8 cellular contexts compared by ENCODE assay signal in the genomic region with DNA sequence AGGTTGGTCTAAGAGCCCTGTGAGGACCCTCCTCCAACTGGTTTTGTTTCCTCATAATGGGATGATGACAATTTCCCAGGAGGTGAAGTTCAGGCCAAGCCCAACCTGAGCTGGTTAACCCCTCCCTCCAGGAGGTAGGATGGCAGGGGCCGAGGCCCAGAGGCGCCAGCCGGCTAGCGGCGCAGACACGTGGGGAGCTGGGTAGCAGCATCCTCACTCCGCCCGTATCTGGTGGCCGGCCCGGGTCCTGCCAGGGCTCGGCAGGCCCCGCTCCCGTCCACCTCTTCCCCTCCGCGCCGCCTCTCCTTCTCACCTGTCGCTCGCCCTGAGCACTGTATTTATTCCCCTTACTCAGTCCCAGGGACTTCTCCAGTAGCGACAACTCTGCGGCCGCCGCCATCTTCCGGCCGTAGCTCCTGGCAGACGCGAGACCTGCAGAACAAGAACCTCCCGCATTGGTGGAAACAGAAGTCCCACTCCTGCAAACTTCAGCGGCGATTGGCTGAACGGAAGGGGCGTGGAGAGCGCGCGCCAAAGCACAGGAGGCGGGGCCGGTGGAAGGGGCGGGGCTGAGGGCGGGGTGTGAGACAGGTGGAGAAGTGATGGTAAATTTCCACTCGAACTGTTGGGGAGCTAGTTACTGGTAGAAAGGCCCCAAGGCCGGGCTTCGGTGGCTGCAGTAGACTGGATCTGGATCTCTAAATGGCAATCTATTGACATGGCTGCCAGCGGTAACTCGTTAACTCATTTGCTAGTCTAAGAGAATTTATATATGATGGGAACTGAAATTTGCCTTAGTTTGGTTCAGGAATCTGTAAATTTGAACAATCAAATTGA. TPM values are rescaled to one million over a fixed set of nuclear protein-coding genes. Genes with fewer than 3 reads are reported as not detected.
DNase-seq lines count a peak whose midpoint lies in the region; ATAC-seq and TF ChIP-seq lines count a peak whose summit lies in the region.

A gene (minus strand): TSS at position 427 of the 837 bp plus-strand sequence. CDS start 27 bp downstream, at position 400.

- no peaks in the 10 kb centered on the region for H3K36me3 Mint-ChIP-seq in CD4-positive, CD25-positive, alpha-beta regulatory T cell

- H3K27me3 ChIP-seq in CD4-positive, CD25-positive, alpha-beta regulatory T cell (ENCODE audit: control insufficient read depth, insufficient read depth, low read length), result peaks cover 4% of the 10 kb centered on the region
- H3K27me3 ChIP-seq in liver (ENCODE audit: control insufficient read depth in 4 of 4, insufficient read depth in 4 of 4, low read length in 3 of 4), result peaks cover 0 to under 1% (median 0%) of the 10 kb centered on the region in 4 donors

- DNase-seq in CD4-positive, CD25-positive, alpha-beta regulatory T cell, result peak; percentile 93 to 97 (median 95)
- DNase-seq in NCI-H774 (lab: John Stamatoyannopoulos, UW), result peak; percentile 90
- DNase-seq in activated CD4-positive, alpha-beta T cell treated with anti-CD3 and anti-CD28 coated beads, Interleukin-2, amount 50 U/mL, for 4 hours, result peak; percentile 99 to 100
- peak; percentile 88 to 96 for DNase-seq in dermis microvascular lymphatic vessel endothelial cell (ENCODE audit: low read depth in 2 of 2)
- DNase-seq in stimulated activated CD4-positive, alpha-beta T cell treated with anti-CD3 and anti-CD28 coated beads, Interleukin-4, amount 100 ng/mL, for 1 hour, result peak; percentile 99

- no peak for TF ChIP-seq CTCF in liver (IDR thresholded peaks at IDR 0.05; ENCODE audit: low read depth, low read length, missing input control)

- H3K27ac Mint-ChIP-seq in CD4-positive, CD25-positive, alpha-beta regulatory T cell, result peak within 1 kb of the TSS; percentile 50 to 98 (median 97)

- peak within 1 kb of the TSS; percentile 92 to 100 (median 98) for H3K4me3 Mint-ChIP-seq in CD4-positive, CD25-positive, alpha-beta regulatory T cell

- peak; percentile 98 to 99 for ATAC-seq in CD4-positive, CD25-positive, alpha-beta regulatory T cell (ENCODE audit: low read depth in 2 of 2)
- ATAC-seq in GM19438 (IDR thresholded peaks at IDR 0.05; ENCODE audit: low read depth, unreplicated experiment) (peak; percentile 99), HG03571 (IDR thresholded peaks at IDR 0.05; ENCODE audit: unreplicated experiment) (peak; percentile 99)

- H3K4me3 ChIP-seq in CD4-positive, CD25-positive, alpha-beta regulatory T cell (ENCODE audit: low read depth, low read length), result peak within 1 kb of the TSS; percentile 92
- H3K4me3 ChIP-seq in liver (ENCODE audit: low read depth in 1 of 3, low read length in 3 of 3), result peak within 1 kb of the TSS; percentile 80 to 95 (median 94)

- WGBS in liver, result 2% methylated on average over 43 of the region's 43 CpGs

- no peaks in the 10 kb centered on the region for H3K36me3 ChIP-seq in CD4-positive, CD25-positive, alpha-beta regulatory T cell (ENCODE audit: control insufficient read depth, insufficient read depth, low read length)
- no peaks in the 10 kb centered on the region for H3K36me3 ChIP-seq in liver (ENCODE audit: control insufficient read depth in 4 of 4, insufficient read depth in 3 of 4, low read depth in 1 of 4, low read length in 3 of 4)

- no peak for TF ChIP-seq RAD21 in liver (IDR thresholded peaks at IDR 0.05)

- peaks cover 18 to 43% (median 22%) of the 10 kb centered on the region in 4 donors for H3K4me1 Mint-ChIP-seq in CD4-positive, CD25-positive, alpha-beta regulatory T cell

- peaks cover 15% of the 10 kb centered on the region for H3K27me3 Mint-ChIP-seq in CD4-positive, CD25-positive, alpha-beta regulatory T cell

- peak within 1 kb of the TSS; percentile 36 to 75 for H3K9ac ChIP-seq in liver (ENCODE audit: low read depth in 1 of 2, low read length in 2 of 2)

- peak within 1 kb of the TSS; percentile 79 for H3K27ac ChIP-seq in CD4-positive, CD25-positive, alpha-beta regulatory T cell (ENCODE audit: insufficient read depth, low read length, poor library complexity, severe bottlenecking)
- H3K27ac ChIP-seq in liver (ENCODE audit: low read depth in 1 of 2, low read length in 2 of 2), result peak within 1 kb of the TSS; percentile 10 to 59

- H3K9me3 ChIP-seq in CD4-positive, CD25-positive, alpha-beta regulatory T cell (ENCODE audit: control insufficient read depth in 2 of 2, low read length in 2 of 2), result no peaks in the 10 kb centered on the region
- no peaks in the 10 kb centered on the region for H3K9me3 ChIP-seq in liver (ENCODE audit: control insufficient read depth in 4 of 4, low read length in 3 of 4)

- H3K9me3 Mint-ChIP-seq in CD4-positive, CD25-positive, alpha-beta regulatory T cell, result peaks cover 0 to 3% (median 0%) of the 10 kb centered on the region in 7 donors

- peaks cover 9% of the 10 kb centered on the region for H3K4me1 ChIP-seq in CD4-positive, CD25-positive, alpha-beta regulatory T cell (ENCODE audit: control insufficient read depth, insufficient read depth, low read length, poor library complexity, severe bottlenecking)
- H3K4me1 ChIP-seq in liver (ENCODE audit: control insufficient read depth in 4 of 4, insufficient read depth in 4 of 4, low read length in 3 of 4), result peaks cover 2 to 9% (median 7%) of the 10 kb centered on the region in 4 donors

TF ChIP-seq in liver, 16 proteins besides CTCF, POLR2A, EP300 and RAD21:
- TF ChIP-seq JUND (IDR thresholded peaks at IDR 0.05), result no peak
- TF ChIP-seq, protein P1, sequence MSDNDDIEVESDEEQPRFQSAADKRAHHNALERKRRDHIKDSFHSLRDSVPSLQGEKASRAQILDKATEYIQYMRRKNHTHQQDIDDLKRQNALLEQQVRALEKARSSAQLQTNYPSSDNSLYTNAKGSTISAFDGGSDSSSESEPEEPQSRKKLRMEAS (IDR thresholded peaks at IDR 0.05), result peak; percentile 55
- TF ChIP-seq NR2F2 (IDR thresholded peaks at IDR 0.05), result no peak
- TF ChIP-seq EGR1 (IDR thresholded peaks at IDR 0.05; ENCODE audit: low read depth in 2 of 2), result peak in 1 of 2 donors; percentile 24
- TF ChIP-seq YY1 (IDR thresholded peaks at IDR 0.05), result peak; percentile 98
- TF ChIP-seq, protein P2, sequence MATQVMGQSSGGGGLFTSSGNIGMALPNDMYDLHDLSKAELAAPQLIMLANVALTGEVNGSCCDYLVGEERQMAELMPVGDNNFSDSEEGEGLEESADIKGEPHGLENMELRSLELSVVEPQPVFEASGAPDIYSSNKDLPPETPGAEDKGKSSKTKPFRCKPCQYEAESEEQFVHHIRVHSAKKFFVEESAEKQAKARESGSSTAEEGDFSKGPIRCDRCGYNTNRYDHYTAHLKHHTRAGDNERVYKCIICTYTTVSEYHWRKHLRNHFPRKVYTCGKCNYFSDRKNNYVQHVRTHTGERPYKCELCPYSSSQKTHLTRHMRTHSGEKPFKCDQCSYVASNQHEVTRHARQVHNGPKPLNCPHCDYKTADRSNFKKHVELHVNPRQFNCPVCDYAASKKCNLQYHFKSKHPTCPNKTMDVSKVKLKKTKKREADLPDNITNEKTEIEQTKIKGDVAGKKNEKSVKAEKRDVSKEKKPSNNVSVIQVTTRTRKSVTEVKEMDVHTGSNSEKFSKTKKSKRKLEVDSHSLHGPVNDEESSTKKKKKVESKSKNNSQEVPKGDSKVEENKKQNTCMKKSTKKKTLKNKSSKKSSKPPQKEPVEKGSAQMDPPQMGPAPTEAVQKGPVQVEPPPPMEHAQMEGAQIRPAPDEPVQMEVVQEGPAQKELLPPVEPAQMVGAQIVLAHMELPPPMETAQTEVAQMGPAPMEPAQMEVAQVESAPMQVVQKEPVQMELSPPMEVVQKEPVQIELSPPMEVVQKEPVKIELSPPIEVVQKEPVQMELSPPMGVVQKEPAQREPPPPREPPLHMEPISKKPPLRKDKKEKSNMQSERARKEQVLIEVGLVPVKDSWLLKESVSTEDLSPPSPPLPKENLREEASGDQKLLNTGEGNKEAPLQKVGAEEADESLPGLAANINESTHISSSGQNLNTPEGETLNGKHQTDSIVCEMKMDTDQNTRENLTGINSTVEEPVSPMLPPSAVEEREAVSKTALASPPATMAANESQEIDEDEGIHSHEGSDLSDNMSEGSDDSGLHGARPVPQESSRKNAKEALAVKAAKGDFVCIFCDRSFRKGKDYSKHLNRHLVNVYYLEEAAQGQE (IDR thresholded peaks at IDR 0.05), result no peak
- peak; percentile 7 to 15 for TF ChIP-seq RXRA (IDR thresholded peaks at IDR 0.05)
- TF ChIP-seq HNF4G (IDR thresholded peaks at IDR 0.05), result no peak
- TF ChIP-seq, protein P3, sequence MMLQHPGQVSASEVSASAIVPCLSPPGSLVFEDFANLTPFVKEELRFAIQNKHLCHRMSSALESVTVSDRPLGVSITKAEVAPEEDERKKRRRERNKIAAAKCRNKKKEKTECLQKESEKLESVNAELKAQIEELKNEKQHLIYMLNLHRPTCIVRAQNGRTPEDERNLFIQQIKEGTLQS (IDR thresholded peaks at IDR 0.05), result peak; percentile 57
- TF ChIP-seq FOXA2 (IDR thresholded peaks at IDR 0.05), result no peak
- peak; percentile 87 for TF ChIP-seq SP1 (IDR thresholded peaks at IDR 0.05)
- TF ChIP-seq HNF4A (conservative IDR thresholded peaks at IDR 0.05), result no peak
- TF ChIP-seq TAF1 (conservative IDR thresholded peaks at IDR 0.05), result no peak
- TF ChIP-seq GABPA (IDR thresholded peaks at IDR 0.05 in 1 of 2, conservative IDR thresholded peaks at IDR 0.05 in 1 of 2), result peak in 1 of 2 donors; percentile 63
- TF ChIP-seq, protein P4, sequence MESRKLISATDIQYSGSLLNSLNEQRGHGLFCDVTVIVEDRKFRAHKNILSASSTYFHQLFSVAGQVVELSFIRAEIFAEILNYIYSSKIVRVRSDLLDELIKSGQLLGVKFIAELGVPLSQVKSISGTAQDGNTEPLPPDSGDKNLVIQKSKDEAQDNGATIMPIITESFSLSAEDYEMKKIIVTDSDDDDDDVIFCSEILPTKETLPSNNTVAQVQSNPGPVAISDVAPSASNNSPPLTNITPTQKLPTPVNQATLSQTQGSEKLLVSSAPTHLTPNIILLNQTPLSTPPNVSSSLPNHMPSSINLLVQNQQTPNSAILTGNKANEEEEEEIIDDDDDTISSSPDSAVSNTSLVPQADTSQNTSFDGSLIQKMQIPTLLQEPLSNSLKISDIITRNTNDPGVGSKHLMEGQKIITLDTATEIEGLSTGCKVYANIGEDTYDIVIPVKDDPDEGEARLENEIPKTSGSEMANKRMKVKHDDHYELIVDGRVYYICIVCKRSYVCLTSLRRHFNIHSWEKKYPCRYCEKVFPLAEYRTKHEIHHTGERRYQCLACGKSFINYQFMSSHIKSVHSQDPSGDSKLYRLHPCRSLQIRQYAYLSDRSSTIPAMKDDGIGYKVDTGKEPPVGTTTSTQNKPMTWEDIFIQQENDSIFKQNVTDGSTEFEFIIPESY (IDR thresholded peaks at IDR 0.05), result peak; percentile 89

RNA-seq across cellular contexts. Expression of the gene that starts here (rescaled TPM):
- total RNA-seq in CD4-positive, CD25-positive, alpha-beta regulatory T cell, result 13.1 TPM
- polyA plus RNA-seq in CD4-positive, CD25-positive, alpha-beta regulatory T cell, result 10 to 100 TPM; 58.2 to 68.9 (median 61.8) TPM
- total RNA-seq in dermis microvascular lymphatic vessel endothelial cell (23.4 and 37.2 TPM in 2 replicates), liver (10 to 100 TPM; 16.4 to 20.1 TPM)
- polyA plus RNA-seq in liver, result 10 to 100 TPM; 12.9 to 30.6 TPM

Comparison
In these comparisons a context has a peak if more than half of its experiments do, and no peak if none do; other contexts are left out.
1. Peak in every context shown above with its lines: DNase-seq, ATAC-seq, H3K4me3 ChIP-seq and H3K27ac ChIP-seq.